Comparison of ENCODE assay signal across 21 cellular contexts in the genomic region with DNA sequence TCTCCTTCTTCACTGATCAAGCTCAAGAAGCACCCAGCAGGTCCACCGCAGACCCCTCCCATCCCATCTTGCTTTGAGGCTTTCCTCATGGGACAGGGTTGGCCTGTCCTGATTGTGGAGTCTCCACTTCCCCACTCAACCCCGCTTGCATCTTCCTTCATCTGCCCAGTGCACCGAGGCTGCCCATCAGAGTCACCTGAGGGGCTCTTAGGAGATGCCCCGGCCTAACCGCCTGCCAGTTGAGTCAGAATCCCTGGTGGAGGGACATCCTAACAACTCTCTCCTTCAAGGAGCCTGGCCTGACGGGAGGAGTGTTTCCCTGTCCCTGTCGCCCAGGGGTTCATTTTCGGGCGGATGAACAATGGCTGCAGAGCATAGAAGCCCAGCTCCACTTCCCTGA. TPM values are rescaled to one million over a fixed set of nuclear protein-coding genes. Genes with fewer than 3 reads are reported as not detected.
DNase-seq lines count a peak whose midpoint lies in the region; TF ChIP-seq lines count a peak whose summit lies in the region.
"Had no signal": no experiment of that assay in that cellular context is flagged by ENCODE, and none has a peak within 500 bp of the region (broad histone marks: within the 10 kb centered on the region; RNA-seq: fewer than 3 reads in every experiment).

No MANE protein-coding gene starts in this region.

- H3K4me1 ChIP-seq in cardiac muscle cell (ENCODE audit: low read depth), result peaks cover 60% of the 10 kb centered on the region
- peaks cover 30 to 44% of the 10 kb centered on the region in 2 experiments for H3K4me1 ChIP-seq in trophoblast cell (ENCODE audit: control insufficient read depth in 1 of 2, insufficient read depth in 2 of 2, low read length in 2 of 2)
- H3K4me1 ChIP-seq in tibial artery, result peaks cover 16 to 83% (median 69%) of the 10 kb centered on the region in 4 donors

- H3K27ac ChIP-seq in cardiac muscle cell (peak overlapping the region; percentile 100), coronary artery (peak overlapping the region; percentile 61 to 98), trophoblast cell (ENCODE audit: low read depth, low read length) (no peak overlapping the region), tibial artery (peak overlapping the region; percentile 88 to 95), WERI-Rb-1 (no peak overlapping the region)
- H3K27ac ChIP-seq: adrenal gland had no signal

- intact Hi-C loops in cardiac septum (cut with DNase I), result no loop called here
- intact Hi-C loops in tibial artery (cut with DNase I; ENCODE audit: low total_unique reads), result loop anchor here (2.0 kb wide), 1 partner anchor 44 kb away; no protein-coding TSS in a partner anchor

- no peak overlapping the region for H2BK120ac ChIP-seq in trophoblast cell (ENCODE audit: insufficient read depth, low read length, poor library complexity)

- H4K91ac ChIP-seq in trophoblast cell (ENCODE audit: low read depth, low read length), result no peak overlapping the region

- DNase-seq in cardiac muscle cell (ENCODE audit: low read depth in 1 of 2, low spot score in 1 of 2) (no peak), cardiac septum (ENCODE audit: low spot score) (no peak), coronary artery (ENCODE audit: low spot score) (no peak), trophoblast cell (no peak), tibial artery (no peak), hypothalamus (lab: John Stamatoyannopoulos, UW) (no peak), EL (no peak), WERI-Rb-1 (no peak)
- DNase-seq: activated CD4-positive, alpha-beta T cell treated with anti-CD3 and anti-CD28 coated beads for 36 hours; activated naive CD4-positive, alpha-beta T cell; activated T-cell treated with anti-CD3 and anti-CD28 coated beads, Interleukin-2, amount 50 U/mL, for 48 hours; adrenal gland; AML-193; naive thymus-derived CD8-positive, alpha-beta T cell; NCI-H446 treated with DMSO at 0.1 percent for 48 hours; NCI-H82; RPMI8226; stimulated activated CD4-positive, alpha-beta T cell treated with anti-CD3 and anti-CD28 coated beads, Interleukin-15, amount 100 ng/mL, for 24 hours; stimulated activated naive CD4-positive, alpha-beta T cell treated with Interleukin-2 at 50 U/mL for 16 hours; T-helper 2 cell had no signal

- H4K8ac ChIP-seq in trophoblast cell (ENCODE audit: low read depth, low read length), result no peak overlapping the region

- no CpG with 5 or more reads among the region's 9 CpGs for WGBS in trophoblast cell (ENCODE audit: extremely low coverage, insufficient coverage, insufficient read length)

- no peak overlapping the region for H3K4me2 ChIP-seq in trophoblast cell (ENCODE audit: low read length)

- H3K9ac ChIP-seq in trophoblast cell (ENCODE audit: low read length), result no peak overlapping the region

- H3K4me3 ChIP-seq in cardiac muscle cell (no peak overlapping the region), coronary artery (no peak overlapping the region), trophoblast cell (ENCODE audit: low read depth, low read length) (no peak overlapping the region), tibial artery (no peak overlapping the region), WERI-Rb-1 (ENCODE audit: low read depth, low read length) (no peak overlapping the region)
- H3K4me3 ChIP-seq: adrenal gland, pancreas had no signal

- no peak overlapping the region for H3K4ac ChIP-seq in trophoblast cell (ENCODE audit: low read depth, low read length)

- H3K14ac ChIP-seq in trophoblast cell (ENCODE audit: low read length), result no peak overlapping the region

- H2AFZ ChIP-seq in trophoblast cell (ENCODE audit: insufficient read depth, low read length, poor library complexity), result no peak overlapping the region

- H3K36me3 ChIP-seq in cardiac muscle cell (peaks cover 5% of the 10 kb centered on the region), trophoblast cell (ENCODE audit: control insufficient read depth in 1 of 2, insufficient read depth in 2 of 2, low read length in 2 of 2) (no peaks in the 10 kb centered on the region), tibial artery (no peaks in the 10 kb centered on the region), WERI-Rb-1 (no peaks in the 10 kb centered on the region)
- H3K36me3 ChIP-seq: adrenal gland, pancreas had no signal

- H2BK5ac ChIP-seq in trophoblast cell (ENCODE audit: low read depth, low read length, poor library complexity), result no peak overlapping the region

- TF ChIP-seq CTCF in cardiac muscle cell (IDR thresholded peaks at IDR 0.05; ENCODE audit: low read depth, low read length), result no peak
- no peak for TF ChIP-seq CTCF in coronary artery (IDR thresholded peaks at IDR 0.05)
- TF ChIP-seq CTCF in tibial artery (IDR thresholded peaks at IDR 0.05), result no peak
- no peak for TF ChIP-seq CTCF in WERI-Rb-1 (IDR thresholded peaks at IDR 0.05; ENCODE audit: low read depth, low read length)

- H3K23ac ChIP-seq in trophoblast cell (ENCODE audit: low read length), result no peak overlapping the region

- H3K18ac ChIP-seq in trophoblast cell (ENCODE audit: low read length), result no peak overlapping the region

- H3K27me3 ChIP-seq in cardiac muscle cell, result no peaks in the 10 kb centered on the region
- H3K27me3 ChIP-seq in trophoblast cell (ENCODE audit: insufficient read depth, low read length), result no peaks in the 10 kb centered on the region
- H3K27me3 ChIP-seq in tibial artery, result no peaks in the 10 kb centered on the region
- no peaks in the 10 kb centered on the region for H3K27me3 ChIP-seq in WERI-Rb-1 (ENCODE audit: insufficient read depth, low read depth, severe bottlenecking)
- H3K27me3 ChIP-seq: adrenal gland, pancreas had no signal

- H2AK5ac ChIP-seq in trophoblast cell (ENCODE audit: low read length), result peak overlapping the region; percentile 62

- peak overlapping the region; percentile 25 for H2BK12ac ChIP-seq in trophoblast cell (ENCODE audit: low read length)

- H3K79me2 ChIP-seq in trophoblast cell (ENCODE audit: control insufficient read depth, insufficient read depth, low read length, poor library complexity), result peaks cover 3% of the 10 kb centered on the region

- H3K79me1 ChIP-seq in trophoblast cell (ENCODE audit: low read length), result peaks cover 33% of the 10 kb centered on the region

- H3K9me3 ChIP-seq in cardiac muscle cell (ENCODE audit: low read depth), result no peaks in the 10 kb centered on the region
- peaks cover 7% of the 10 kb centered on the region for H3K9me3 ChIP-seq in trophoblast cell (ENCODE audit: insufficient read depth, low read depth, low read length)
- no peaks in the 10 kb centered on the region for H3K9me3 ChIP-seq in tibial artery
- no peaks in the 10 kb centered on the region for H3K9me3 ChIP-seq in WERI-Rb-1 (ENCODE audit: severe bottlenecking)
- H3K9me3 ChIP-seq: adrenal gland, pancreas had no signal

- no peak overlapping the region for H4K12ac ChIP-seq in trophoblast cell (ENCODE audit: low read depth, low read length)

RNA-seq across cellular contexts. Expression of a gene that starts 46.1 kb away (rescaled TPM):
- 420 and 625 TPM in 2 replicates for total RNA-seq in cardiac muscle cell
- polyA plus RNA-seq in cardiac muscle cell, result 404 and 626 TPM in 2 replicates
- total RNA-seq in cardiac septum, result 63.1 TPM
- 161 TPM in 2 replicates for polyA plus RNA-seq in trophoblast cell (2013)

Comparison
In these comparisons a context has a peak if more than half of its experiments do, and no peak if none do; other contexts are left out.
1. H3K27ac ChIP-seq: peak in cardiac muscle cell (single experiment), coronary artery (2 of 2) and tibial artery (2 of 2); none in trophoblast cell (single experiment) and WERI-Rb-1 (single experiment).